ENCODE assay signal across 1 cellular context in genomic region chr6:90575267-90575666, GRCh38.
TF ChIP-seq lines count a peak whose summit lies in the region.

No MANE protein-coding gene starts in this region.

TF ChIP-seq in H1, 55 proteins besides CTCF, POLR2A, EP300 and RAD21:
- no peak for TF ChIP-seq SIRT6 (IDR thresholded peaks at IDR 0.05; ENCODE audit: low read length)
- TF ChIP-seq CHD2 (IDR thresholded peaks at IDR 0.05; ENCODE audit: low read length), result no peak
- TF ChIP-seq YY1 (IDR thresholded peaks at IDR 0.05; ENCODE audit: low read depth, low read length), result no peak
- TF ChIP-seq ATF2 (IDR thresholded peaks at IDR 0.05; ENCODE audit: low read length), result no peak
- no peak for TF ChIP-seq FOSL1 (IDR thresholded peaks at IDR 0.05; ENCODE audit: insufficient read depth, low read depth, low read length)
- peak; percentile 59; the same call in 1 of the 2 replicates for TF ChIP-seq POLR2AphosphoS5 (IDR thresholded peaks at IDR 0.05; ENCODE audit: low read depth, low read length)
